28 cellular contexts compared by ENCODE assay signal in the genomic region with DNA sequence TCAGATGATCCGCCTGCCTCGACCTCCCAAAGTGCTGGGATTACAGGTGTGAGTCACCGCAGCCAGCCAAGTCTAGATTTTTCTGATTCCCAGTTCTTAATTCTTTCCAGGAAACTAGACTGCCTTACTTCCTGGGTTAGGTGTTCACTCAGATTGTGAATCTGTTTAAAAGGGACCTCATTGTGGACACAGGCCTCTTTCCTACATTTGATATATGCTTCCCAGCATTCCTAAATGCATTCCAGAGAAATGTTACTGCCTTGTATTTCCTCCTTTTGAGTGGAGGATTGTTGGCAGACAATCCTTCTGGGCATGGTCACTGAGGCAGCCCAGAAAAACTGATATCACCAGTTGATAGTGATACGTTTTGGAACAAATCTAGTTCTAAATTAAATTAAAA. TPM values are rescaled to one million over a fixed set of nuclear protein-coding genes. Genes with fewer than 3 reads are reported as not detected.
DNase-seq lines count a peak whose midpoint lies in the region; ATAC-seq and TF ChIP-seq lines count a peak whose summit lies in the region.
"Had no signal": no experiment of that assay in that cellular context is flagged by ENCODE, and none has a peak within 500 bp of the region (broad histone marks: within the 10 kb centered on the region; RNA-seq: fewer than 3 reads in every experiment).

No MANE protein-coding gene starts in this region.

- no peak for TF ChIP-seq CTCF in chondrocyte (IDR thresholded peaks at IDR 0.05)
- no peak for TF ChIP-seq CTCF in psoas muscle (IDR thresholded peaks at IDR 0.05)

- H3K4me3 ChIP-seq in psoas muscle: no peak overlapping the region
- H3K4me3 ChIP-seq: GM23338, Peyer's patch, SJSA1, transverse colon had no signal

- H3K27ac Mint-ChIP-seq in activated CD4-positive, alpha-beta memory T cell treated with anti-CD3 and anti-CD28 coated beads, Interleukin-2, amount 10 ng/mL, durations not matched to agents 7 days and 5 days: peak overlapping the region; percentile 21
- no peak overlapping the region for H3K27ac Mint-ChIP-seq in activated CD4-positive, alpha-beta memory T cell treated with anti-CD3 and anti-CD28 coated beads for 36 hours
- peak overlapping the region; percentile 3 for H3K27ac Mint-ChIP-seq in chondrocyte (ENCODE audit: unreplicated experiment)
- H3K27ac Mint-ChIP-seq: activated B cell treated with CpG ODN at 0.5 μM for 24 hours; activated CD4-positive, alpha-beta T cell treated with anti-CD3 and anti-CD28 coated beads, Interleukin-2, amount 10 ng/mL, durations not matched to agents 7 days and 5 days; memory B cell had no signal

- no peaks in the 10 kb centered on the region for H3K9me3 ChIP-seq in psoas muscle
- H3K9me3 ChIP-seq: Peyer's patch, transverse colon had no signal

- DNase-seq in activated CD4-positive, alpha-beta memory T cell treated with anti-CD3 and anti-CD28 coated beads, Interleukin-2, amount 10 ng/mL, durations not matched to agents 7 days and 5 days: no peak
- no peak for DNase-seq in activated CD4-positive, alpha-beta memory T cell treated with anti-CD3 and anti-CD28 coated beads for 36 hours
- no peak for DNase-seq in chondrocyte (ENCODE audit: low spot score)
- peak; percentile 21 to 48 for DNase-seq in lung microvascular endothelial cell (ENCODE audit: low read depth in 2 of 2)
- DNase-seq in UCSD-AML1 (lab: John Stamatoyannopoulos, UW; ENCODE audit: unreplicated experiment): no peak
- DNase-seq in psoas muscle: no peak
- no peak for DNase-seq in CD1c-positive myeloid dendritic cell (ENCODE audit: extremely low spot score)
- DNase-seq in NCI-H1092 treated with DMSO at 0.1 percent for 48 hours (lab: John Stamatoyannopoulos, UW): no peak
- DNase-seq: activated B cell treated with CpG ODN at 0.5 μM for 24 hours; activated CD4-positive, alpha-beta T cell treated with anti-CD3 and anti-CD28 coated beads, Interleukin-2, amount 10 ng/mL, durations not matched to agents 7 days and 5 days; activated T-cell treated with anti-CD3 and anti-CD28 coated beads, Interleukin-2, amount 50 U/mL, for 4 hours; DMS79 treated with DMSO at 0.1 percent for 48 hours; hippocampal formation; left cardiac atrium; NCI-H146; NCI-H2107; NCI-H446; NCI-H82; stimulated activated CD4-positive, alpha-beta T cell treated with anti-CD3 and anti-CD28 coated beads, Interleukin-15, amount 100 ng/mL, for 24 hours; stimulated activated CD4-positive, alpha-beta T cell treated with anti-CD3 and anti-CD28 coated beads, Interleukin-4, amount 100 ng/mL, for 4 hours; T-cell; transverse colon had no signal

- H3K4me1 ChIP-seq in psoas muscle: no peaks in the 10 kb centered on the region

- 45 to 71% (median 70%) methylated on average over 4 of the region's 4 CpGs for WGBS in psoas muscle, 3 donors

- H3K27me3 ChIP-seq in psoas muscle (ENCODE audit: insufficient read depth in 3 of 3, low read length in 2 of 3): no peaks in the 10 kb centered on the region
- H3K27me3 ChIP-seq: Peyer's patch, SJSA1, transverse colon had no signal

- intact Hi-C loops in activated CD4-positive, alpha-beta memory T cell treated with anti-CD3 and anti-CD28 coated beads for 36 hours (cut with micrococcal nuclease): loop anchor here (5.0 kb wide), 1 partner anchor 58 kb away; no protein-coding TSS in a partner anchor
- intact Hi-C loops in psoas muscle (cut with DNase I): no loop called here

- CTCF ChIA-PET in activated CD4-positive, alpha-beta memory T cell treated with anti-CD3 and anti-CD28 coated beads, Interleukin-2, amount 10 ng/mL, durations not matched to agents 7 days and 5 days (lab: Charles Lee): no interaction called here
- CTCF ChIA-PET in activated CD4-positive, alpha-beta memory T cell treated with anti-CD3 and anti-CD28 coated beads for 36 hours (lab: Charles Lee): no interaction called here

- no peaks in the 10 kb centered on the region for H3K9me3 Mint-ChIP-seq in activated CD4-positive, alpha-beta memory T cell treated with anti-CD3 and anti-CD28 coated beads, Interleukin-2, amount 10 ng/mL, durations not matched to agents 7 days and 5 days
- no peaks in the 10 kb centered on the region for H3K9me3 Mint-ChIP-seq in activated CD4-positive, alpha-beta memory T cell treated with anti-CD3 and anti-CD28 coated beads for 36 hours
- H3K9me3 Mint-ChIP-seq in chondrocyte (ENCODE audit: low read depth): no peaks in the 10 kb centered on the region
- H3K9me3 Mint-ChIP-seq: activated T-cell treated with anti-CD3 and anti-CD28 coated beads, Interleukin-2, amount 50 U/mL, for 4 hours; GM23338; T-cell had no signal

- ATAC-seq in psoas muscle: no peak
- ATAC-seq: activated T-cell treated with anti-CD3 and anti-CD28 coated beads, Interleukin-2, amount 50 U/mL, for 4 hours; left cardiac atrium; T-cell had no signal

- peaks cover 0 to 3% of the 10 kb centered on the region in 2 donors for H3K36me3 ChIP-seq in psoas muscle (ENCODE audit: insufficient read depth in 1 of 2, low read depth in 1 of 2)
- H3K36me3 ChIP-seq: Peyer's patch, transverse colon had no signal

- H3K27me3 Mint-ChIP-seq in activated CD4-positive, alpha-beta memory T cell treated with anti-CD3 and anti-CD28 coated beads, Interleukin-2, amount 10 ng/mL, durations not matched to agents 7 days and 5 days: no peaks in the 10 kb centered on the region
- H3K27me3 Mint-ChIP-seq in activated CD4-positive, alpha-beta memory T cell treated with anti-CD3 and anti-CD28 coated beads for 36 hours: no peaks in the 10 kb centered on the region
- H3K27me3 Mint-ChIP-seq in chondrocyte (ENCODE audit: low read depth): no peaks in the 10 kb centered on the region
- H3K27me3 Mint-ChIP-seq: activated B cell treated with CpG ODN at 0.5 μM for 24 hours; activated CD4-positive, alpha-beta T cell treated with anti-CD3 and anti-CD28 coated beads, Interleukin-2, amount 10 ng/mL, durations not matched to agents 7 days and 5 days; memory B cell; T-cell had no signal

- peaks cover 73% of the 10 kb centered on the region for H3K36me3 Mint-ChIP-seq in activated CD4-positive, alpha-beta memory T cell treated with anti-CD3 and anti-CD28 coated beads, Interleukin-2, amount 10 ng/mL, durations not matched to agents 7 days and 5 days (ENCODE audit: low read depth)
- peaks cover 13% of the 10 kb centered on the region for H3K36me3 Mint-ChIP-seq in activated CD4-positive, alpha-beta memory T cell treated with anti-CD3 and anti-CD28 coated beads for 36 hours
- peaks cover 9% of the 10 kb centered on the region for H3K36me3 Mint-ChIP-seq in chondrocyte (ENCODE audit: low read depth)

- POLR2A ChIA-PET in activated CD4-positive, alpha-beta memory T cell treated with anti-CD3 and anti-CD28 coated beads, Interleukin-2, amount 10 ng/mL, durations not matched to agents 7 days and 5 days (lab: Charles Lee): no interaction called here
- POLR2A ChIA-PET in activated CD4-positive, alpha-beta memory T cell treated with anti-CD3 and anti-CD28 coated beads for 36 hours (lab: Charles Lee): interaction anchor here (0.6 kb wide), 1 partner anchor 264 kb away, joined by 3 read pairs; no protein-coding TSS in a partner anchor

- H3K27ac ChIP-seq in psoas muscle: no peak overlapping the region
- H3K27ac ChIP-seq: 22Rv1, SJSA1, transverse colon had no signal

- peaks cover 68% of the 10 kb centered on the region for H3K4me1 Mint-ChIP-seq in activated CD4-positive, alpha-beta memory T cell treated with anti-CD3 and anti-CD28 coated beads, Interleukin-2, amount 10 ng/mL, durations not matched to agents 7 days and 5 days
- H3K4me1 Mint-ChIP-seq in activated CD4-positive, alpha-beta memory T cell treated with anti-CD3 and anti-CD28 coated beads for 36 hours (ENCODE audit: low read depth): peaks cover 56% of the 10 kb centered on the region
- H3K4me1 Mint-ChIP-seq in chondrocyte (ENCODE audit: low read depth): peaks cover 11% of the 10 kb centered on the region

- no peak overlapping the region for H3K4me3 Mint-ChIP-seq in activated CD4-positive, alpha-beta memory T cell treated with anti-CD3 and anti-CD28 coated beads, Interleukin-2, amount 10 ng/mL, durations not matched to agents 7 days and 5 days
- H3K4me3 Mint-ChIP-seq in activated CD4-positive, alpha-beta memory T cell treated with anti-CD3 and anti-CD28 coated beads for 36 hours: no peak overlapping the region
- no peak overlapping the region for H3K4me3 Mint-ChIP-seq in chondrocyte (ENCODE audit: unreplicated experiment)
- H3K4me3 Mint-ChIP-seq: activated B cell treated with CpG ODN at 0.5 μM for 24 hours; activated CD4-positive, alpha-beta T cell treated with anti-CD3 and anti-CD28 coated beads, Interleukin-2, amount 10 ng/mL, durations not matched to agents 7 days and 5 days; activated T-cell treated with anti-CD3 and anti-CD28 coated beads, Interleukin-2, amount 50 U/mL, for 4 hours; CD14-positive monocyte; GM23338; memory B cell; T-cell had no signal

RNA-seq across cellular contexts. Expression of a gene that starts 15.7 kb away (rescaled TPM):
- 10 to 100 TPM; 20.2 to 20.5 TPM for total RNA-seq in activated CD4-positive, alpha-beta memory T cell treated with anti-CD3 and anti-CD28 coated beads, Interleukin-2, amount 10 ng/mL, durations not matched to agents 7 days and 5 days
- total RNA-seq in activated CD4-positive, alpha-beta memory T cell treated with anti-CD3 and anti-CD28 coated beads for 36 hours: 10 to 100 TPM; 11.3 to 11.6 TPM
- total RNA-seq in chondrocyte: 39.0 to 42.2 TPM (median 41.6 TPM) in 3 replicates
- 28.3 and 48.2 TPM in 2 replicates for total RNA-seq in lung microvascular endothelial cell
- 10 to 100 TPM in 3 of 4 donors, 1 to 10 TPM in 1; 7.8 to 12.9 (median 11.5) TPM for total RNA-seq in psoas muscle
- polyA plus RNA-seq in psoas muscle: 10 to 100 TPM in 2 of 3 donors, 1 to 10 TPM in 1; 6.8 to 16.2 (median 13.2) TPM

Comparison
In these comparisons a context has a peak if more than half of its experiments do, and no peak if none do; other contexts are left out.
1. DNase-seq: peak in lung microvascular endothelial cell (2 of 2); none in activated CD4-positive, alpha-beta memory T cell treated with anti-CD3 and anti-CD28 coated beads, Interleukin-2, amount 10 ng/mL, durations not matched to agents 7 days and 5 days (single experiment), activated CD4-positive, alpha-beta memory T cell treated with anti-CD3 and anti-CD28 coated beads for 36 hours (single experiment), chondrocyte (single experiment), UCSD-AML1 (single experiment), psoas muscle (0 of 2), CD1c-positive myeloid dendritic cell (single experiment) and NCI-H1092 treated with DMSO at 0.1 percent for 48 hours (single experiment).